In genomic region chr15:90003736-90004135, GRCh38 we compare ENCODE assay signal across 10 cellular contexts. TPM values are rescaled to one million over a fixed set of nuclear protein-coding genes. Genes with fewer than 3 reads are reported as not detected.
DNase-seq lines count a peak whose midpoint lies in the region; ATAC-seq and TF ChIP-seq lines count a peak whose summit lies in the region.
"Had no signal": no experiment of that assay in that cellular context is flagged by ENCODE, and none has a peak within 500 bp of the region (broad histone marks: within the 10 kb centered on the region; RNA-seq: fewer than 3 reads in every experiment).

No MANE protein-coding gene starts in this region.

- no peaks in the 10 kb centered on the region for H3K9me3 ChIP-seq in spleen
- H3K9me3 ChIP-seq: SJSA1, uterus had no signal

- no peaks in the 10 kb centered on the region for H3K27me3 Mint-ChIP-seq in activated CD4-positive, alpha-beta T cell treated with anti-CD3 and anti-CD28 coated beads, Interleukin-2, amount 10 ng/mL, durations not matched to agents 24 days and 14 days
- H3K27me3 Mint-ChIP-seq in WTC11 (ENCODE audit: low read depth), result peaks cover 15% of the 10 kb centered on the region
- peaks cover 15 to 26% (median 26%) of the 10 kb centered on the region in 3 donors for H3K27me3 Mint-ChIP-seq in immature natural killer cell (ENCODE audit: low read depth in 3 of 3)

- WGBS in spleen, 5 donors, result 86 to 93% (median 90%) methylated on average over 7 of the region's 7 CpGs

- DNase-seq in activated CD4-positive, alpha-beta T cell treated with anti-CD3 and anti-CD28 coated beads, Interleukin-2, amount 10 ng/mL, durations not matched to agents 24 days and 14 days, result no peak
- DNase-seq in activated CD4-positive, alpha-beta T cell treated with anti-CD3 and anti-CD28 coated beads, Interleukin-2, amount 50 U/mL, for 1 hour, result no peak
- no peak for DNase-seq in WTC11 (ENCODE audit: low spot score)
- no peak for DNase-seq in immature natural killer cell
- no peak for DNase-seq in spleen
- no peak for DNase-seq in GM19240 (ENCODE audit: insufficient read length, low spot score)

- H3K27me3 ChIP-seq in spleen (replicated peaks in 1 of 7), result no peaks in the 10 kb centered on the region
- H3K27me3 ChIP-seq: SJSA1, uterus had no signal

- no peaks in the 10 kb centered on the region for H3K9me3 Mint-ChIP-seq in activated CD4-positive, alpha-beta T cell treated with anti-CD3 and anti-CD28 coated beads, Interleukin-2, amount 10 ng/mL, durations not matched to agents 24 days and 14 days
- H3K9me3 Mint-ChIP-seq in WTC11 (no peaks in the 10 kb centered on the region), immature natural killer cell (no peaks in the 10 kb centered on the region)

- H3K4me3 ChIP-seq in spleen, result peak overlapping the region in 3 of 8 donors; percentile 78 to 92 (median 84)
- H3K4me3 ChIP-seq: SJSA1 had no signal

- TF ChIP-seq CTCF in WTC11 (IDR thresholded peaks at IDR 0.05), result no peak
- no peak for TF ChIP-seq CTCF in spleen (IDR thresholded peaks at IDR 0.05 in 8 of 11, conservative IDR thresholded peaks at IDR 0.05 in 3 of 11)

- TF ChIP-seq POLR2A in spleen (IDR thresholded peaks at IDR 0.05), result no peak

- POLR2A ChIA-PET in WTC11 (lab: Charles Lee), result no interaction called here

- peak overlapping the region; percentile 19 to 97 (median 94) for H3K27ac ChIP-seq in spleen
- H3K27ac ChIP-seq: SJSA1 had no signal

- H3K27ac Mint-ChIP-seq in activated CD4-positive, alpha-beta T cell treated with anti-CD3 and anti-CD28 coated beads, Interleukin-2, amount 10 ng/mL, durations not matched to agents 24 days and 14 days, result no peak overlapping the region
- no peak overlapping the region for H3K27ac Mint-ChIP-seq in WTC11
- H3K27ac Mint-ChIP-seq in immature natural killer cell, result peak overlapping the region; percentile 25 to 93 (median 83)

- peaks cover 18% of the 10 kb centered on the region for H3K36me3 Mint-ChIP-seq in activated CD4-positive, alpha-beta T cell treated with anti-CD3 and anti-CD28 coated beads, Interleukin-2, amount 10 ng/mL, durations not matched to agents 24 days and 14 days (ENCODE audit: low read depth)
- H3K36me3 Mint-ChIP-seq in WTC11, result no peaks in the 10 kb centered on the region
- no peaks in the 10 kb centered on the region for H3K36me3 Mint-ChIP-seq in immature natural killer cell

- H3K4me1 Mint-ChIP-seq in activated CD4-positive, alpha-beta T cell treated with anti-CD3 and anti-CD28 coated beads, Interleukin-2, amount 10 ng/mL, durations not matched to agents 24 days and 14 days, result peaks cover 53% of the 10 kb centered on the region
- H3K4me1 Mint-ChIP-seq in WTC11 (peaks cover 58% of the 10 kb centered on the region), immature natural killer cell (peaks cover 74 to 79% of the 10 kb centered on the region in 2 donors)

- CTCF ChIA-PET in WTC11 (lab: Charles Lee), result interaction anchor here (0.6 to 1.4 kb wide), 4 partner anchors 32 to 217 kb away, joined by 3 to 4 read pairs (median 4); no protein-coding TSS in a partner anchor

- H3K4me3 Mint-ChIP-seq in activated CD4-positive, alpha-beta T cell treated with anti-CD3 and anti-CD28 coated beads, Interleukin-2, amount 10 ng/mL, durations not matched to agents 24 days and 14 days, result peak overlapping the region; percentile 36
- H3K4me3 Mint-ChIP-seq in WTC11 (peak overlapping the region; percentile 75), immature natural killer cell (peak overlapping the region; percentile 56 to 90 (median 87))

- peaks cover 25 to 90% (median 76%) of the 10 kb centered on the region in 6 donors for H3K4me1 ChIP-seq in spleen

- intact Hi-C loops in activated CD4-positive, alpha-beta T cell treated with anti-CD3 and anti-CD28 coated beads, Interleukin-2, amount 10 ng/mL, durations not matched to agents 24 days and 14 days (cut with micrococcal nuclease), result loop anchor here (5.0 kb wide), 1 partner anchor 69 kb away; no protein-coding TSS in a partner anchor
- intact Hi-C loops in spleen (cut with DNase I; ENCODE audit: low total_unique reads), result loop anchor here (10.0 kb wide), 1 partner anchor 61 kb away; no protein-coding TSS in a partner anchor

- H3K36me3 ChIP-seq in spleen, result peaks cover 0 to 5% (median 0%) of the 10 kb centered on the region in 6 donors
- H3K36me3 ChIP-seq: uterus had no signal

- ATAC-seq in WTC11 (no peak), HG03097 (IDR thresholded peaks at IDR 0.05; ENCODE audit: low FRiP score, unreplicated experiment) (no peak), GM18907 (IDR thresholded peaks at IDR 0.05; ENCODE audit: unreplicated experiment) (no peak)

TF ChIP-seq in WTC11, 78 proteins besides CTCF, POLR2A, EP300 and RAD21:
- no peak for TF ChIP-seq TP53 (CRISPR knock-in tag; IDR thresholded peaks at IDR 0.05)

RNA-seq across cellular contexts. Expression of gene ZNF710, which starts 2.6 kb away (rescaled TPM):
- total RNA-seq in activated CD4-positive, alpha-beta T cell treated with anti-CD3 and anti-CD28 coated beads, Interleukin-2, amount 10 ng/mL, durations not matched to agents 24 days and 14 days, result 28.3 and 29.3 TPM in 2 replicates
- 22.3 to 25.9 TPM (median 24.0 TPM) in 3 replicates for total RNA-seq in WTC11 (2021)
- 1 to 10 TPM; 1.7 to 3.4 (median 2.3) TPM for polyA plus RNA-seq in immature natural killer cell
- total RNA-seq in spleen, result 10 to 100 TPM; 25.5 to 66.4 (median 36.7) TPM
- 10 to 100 TPM; 12.5 to 24.8 (median 19.5) TPM for polyA plus RNA-seq in spleen

Comparison
In these comparisons a context has a peak if more than half of its experiments do, and no peak if none do; other contexts are left out.
1. H3K27ac Mint-ChIP-seq: peak in immature natural killer cell (6 of 6); none in activated CD4-positive, alpha-beta T cell treated with anti-CD3 and anti-CD28 coated beads, Interleukin-2, amount 10 ng/mL, durations not matched to agents 24 days and 14 days (single experiment) and WTC11 (single experiment).
2. H3K4me3 Mint-ChIP-seq: peak in every context shown above with its lines; median percentile 87 in immature natural killer cell; 75 in WTC11; 36 in activated CD4-positive, alpha-beta T cell treated with anti-CD3 and anti-CD28 coated beads, Interleukin-2, amount 10 ng/mL, durations not matched to agents 24 days and 14 days.